8 cellular contexts compared by ENCODE assay signal in the genomic region with DNA sequence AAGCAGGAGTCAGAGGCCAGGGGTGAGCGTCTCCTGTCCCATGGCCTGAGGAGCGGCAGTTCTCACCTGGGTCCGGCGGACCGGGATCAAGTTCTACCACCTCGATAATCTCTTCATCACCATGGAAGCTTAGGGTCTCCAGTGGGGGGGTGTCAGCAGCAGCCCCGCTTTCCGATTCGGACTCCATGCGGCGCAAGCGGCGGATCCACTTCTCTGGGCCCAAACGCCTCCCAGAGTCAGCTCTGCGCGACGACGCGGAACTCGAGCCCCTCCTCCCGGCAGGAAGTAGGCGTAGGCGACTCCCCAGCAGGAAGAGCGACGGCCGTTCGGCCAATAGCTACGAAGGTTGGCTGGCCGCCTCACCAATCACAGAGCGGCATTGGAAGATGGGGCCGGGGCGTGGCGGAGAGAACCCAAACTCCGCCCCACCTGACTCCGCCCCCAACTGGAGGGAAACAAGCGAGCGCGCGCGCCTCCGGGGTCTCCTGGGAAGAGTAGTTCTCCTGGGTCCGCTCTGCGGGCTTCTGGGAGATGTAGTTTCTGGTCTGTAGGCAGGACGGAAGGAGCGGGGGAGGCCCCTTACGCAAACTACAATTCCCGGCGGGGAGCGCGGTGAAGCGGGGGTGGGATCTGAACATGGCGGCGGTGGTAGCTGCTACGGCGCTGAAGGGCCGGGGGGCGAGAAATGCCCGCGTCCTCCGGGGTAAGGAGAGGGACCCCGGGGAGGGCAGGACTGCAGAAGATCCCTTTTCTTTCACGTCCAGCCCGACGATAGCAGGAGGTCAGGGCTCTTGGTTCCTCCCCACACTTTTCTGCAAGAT. TPM values are rescaled to one million over a fixed set of nuclear protein-coding genes. Genes with fewer than 3 reads are reported as not detected.
DNase-seq lines count a peak whose midpoint lies in the region; ATAC-seq and TF ChIP-seq lines count a peak whose summit lies in the region.

A gene with protein sequence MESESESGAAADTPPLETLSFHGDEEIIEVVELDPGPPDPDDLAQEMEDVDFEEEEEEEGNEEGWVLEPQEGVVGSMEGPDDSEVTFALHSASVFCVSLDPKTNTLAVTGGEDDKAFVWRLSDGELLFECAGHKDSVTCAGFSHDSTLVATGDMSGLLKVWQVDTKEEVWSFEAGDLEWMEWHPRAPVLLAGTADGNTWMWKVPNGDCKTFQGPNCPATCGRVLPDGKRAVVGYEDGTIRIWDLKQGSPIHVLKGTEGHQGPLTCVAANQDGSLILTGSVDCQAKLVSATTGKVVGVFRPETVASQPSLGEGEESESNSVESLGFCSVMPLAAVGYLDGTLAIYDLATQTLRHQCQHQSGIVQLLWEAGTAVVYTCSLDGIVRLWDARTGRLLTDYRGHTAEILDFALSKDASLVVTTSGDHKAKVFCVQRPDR (minus strand): TSS at position 238 of the 821 bp plus-strand sequence. CDS start 51 bp downstream, at position 187.
Gene PNKD, plus strand, starts transcription at position 620 of the 821 bp plus-strand sequence. Its CDS starts 17 bp downstream, at position 637.

- POLR2A ChIA-PET in AG04450 (lab: Yijun Ruan, JAX) = interaction anchor here (0.6 to 3.0 kb wide), 6 partner anchors 11 to 388 kb away, joined by 3 to 17 read pairs (median 4); no protein-coding TSS in a partner anchor
- POLR2A ChIA-PET in WTC11 (lab: Charles Lee) = interaction anchor here (0.7 to 1.7 kb wide), 3 partner anchors 9 to 26 kb away, joined by 3 to 10 read pairs (median 5); partner anchors contain the start of gene GPBAR1

- DNase-seq in AG04450 (ENCODE audit: low read depth, low spot score) = peak; percentile 99
- peak; percentile 87 for DNase-seq in NCI-H226
- DNase-seq in WTC11 (ENCODE audit: low spot score) = peak; percentile 100
- DNase-seq in cardiac fibroblast (ENCODE audit: low read depth in 2 of 2) = peak; percentile 100
- peak; percentile 99 for DNase-seq in iPS-NIHi7 (ENCODE audit: extremely low spot score)
- peak; percentile 99 for DNase-seq in smooth muscle cell (lab: John Stamatoyannopoulos, UW; ENCODE audit: unreplicated experiment)

- peak within 1 kb of the TSS; percentile 97 for H3K27ac Mint-ChIP-seq in WTC11

- H4K20me1 ChIP-seq in smooth muscle cell (ENCODE audit: low read depth) = peaks cover 6% of the 10 kb centered on the region

- under 1% methylated on average over 64 of the region's 64 CpGs for WGBS in smooth muscle cell (ENCODE audit: low lambda C conversion rate)

- peak within 1 kb of the TSS; percentile 84 for H3K4me3 Mint-ChIP-seq in WTC11

- peak; percentile 92 for ATAC-seq in GM18909 (IDR thresholded peaks at IDR 0.05; ENCODE audit: poor library complexity, unreplicated experiment)
- peak; percentile 91 for ATAC-seq in HG03175 (IDR thresholded peaks at IDR 0.05; ENCODE audit: unreplicated experiment)
- ATAC-seq in WTC11 = peak; percentile 88

- H3K27me3 Mint-ChIP-seq in WTC11 (ENCODE audit: low read depth) = no peaks in the 10 kb centered on the region

- H3K9me3 ChIP-seq in AG04450 (ENCODE audit: control insufficient read depth, insufficient read depth, low read length) (no peaks in the 10 kb centered on the region; the same call in 1 of the 2 replicates), smooth muscle cell (replicated peaks; ENCODE audit: low read depth) (no peaks in the 10 kb centered on the region)

- H3K4me2 ChIP-seq in smooth muscle cell = peak within 1 kb of the TSS; percentile 97

- H3K27me3 ChIP-seq in AG04450 (ENCODE audit: control insufficient read depth, insufficient read depth, low read length) (no peaks in the 10 kb centered on the region), smooth muscle cell (ENCODE audit: low read depth) (no peaks in the 10 kb centered on the region)

- H3K9me3 Mint-ChIP-seq in WTC11 = no peaks in the 10 kb centered on the region

- peaks cover 6% of the 10 kb centered on the region for H3F3A ChIP-seq in smooth muscle cell (ENCODE audit: low read depth)

- CTCF ChIA-PET in AG04450 (lab: Charles Lee) = interaction anchor here (0.6 to 4.9 kb wide), 12 partner anchors 9 to 197 kb away, joined by 3 to 73 read pairs (median 4); partner anchors contain the start of gene TMBIM1
- CTCF ChIA-PET in WTC11 (lab: Charles Lee) = interaction anchor here (0.6 to 4.4 kb wide), 14 partner anchors 10 to 241 kb away, joined by 3 to 52 read pairs (median 5); partner anchors contain the start of genes CATIP, CTDSP1, GPBAR1 and TMBIM1

- peaks cover 19% of the 10 kb centered on the region for H3K4me1 Mint-ChIP-seq in WTC11

- H3K79me2 ChIP-seq in smooth muscle cell (ENCODE audit: low read depth) = peaks cover 33% of the 10 kb centered on the region

- H3K36me3 ChIP-seq in smooth muscle cell (ENCODE audit: low read depth) = no peaks in the 10 kb centered on the region

- H3K27ac ChIP-seq in AG04450 (ENCODE audit: low read depth, low read length) = peak within 1 kb of the TSS; percentile 65
- H3K27ac ChIP-seq in smooth muscle cell (ENCODE audit: low read depth) = peak within 1 kb of the TSS; percentile 45

- peaks cover 9% of the 10 kb centered on the region for H3K4me1 ChIP-seq in smooth muscle cell (ENCODE audit: low read depth)

- TF ChIP-seq CTCF in AG04450 (IDR thresholded peaks at IDR 0.05; ENCODE audit: low read depth, low read length) (0 out of 2 replicates have a peak, but pooled peaks have one; percentile 26), WTC11 (IDR thresholded peaks at IDR 0.05) (no peak), cardiac fibroblast (IDR thresholded peaks at IDR 0.05; ENCODE audit: low read depth, low read length) (peak; percentile 2), smooth muscle cell (IDR thresholded peaks at IDR 0.05; ENCODE audit: borderline replicate concordance, insufficient read depth, poor library complexity, severe bottlenecking) (no peak)

- H2AFZ ChIP-seq in smooth muscle cell (ENCODE audit: low read depth) = no peak within 1 kb of the TSS

- peak within 1 kb of the TSS; percentile 96 for H3K4me3 ChIP-seq in AG04450 (ENCODE audit: low read depth, low read length)
- H3K4me3 ChIP-seq in cardiac fibroblast (replicated peaks in 1 of 2; ENCODE audit: low read depth in 2 of 2, low read length in 2 of 2) = peak within 1 kb of the TSS; percentile 91 to 96
- peak within 1 kb of the TSS; percentile 86 for H3K4me3 ChIP-seq in smooth muscle cell

- H3K9ac ChIP-seq in smooth muscle cell (ENCODE audit: low read depth) = peak within 1 kb of the TSS; percentile 78

- peaks cover 38% of the 10 kb centered on the region for H3K36me3 Mint-ChIP-seq in WTC11

TF ChIP-seq in WTC11, 78 proteins besides CTCF, POLR2A, EP300 and RAD21 (continues in another document):
- TF ChIP-seq CBFB (CRISPR knock-in tag; IDR thresholded peaks at IDR 0.05; ENCODE audit: low read depth) (no peak), CREM (CRISPR knock-in tag; IDR thresholded peaks at IDR 0.05) (no peak), JUN (CRISPR knock-in tag; IDR thresholded peaks at IDR 0.05) (no peak)
- TF ChIP-seq, protein P1, sequence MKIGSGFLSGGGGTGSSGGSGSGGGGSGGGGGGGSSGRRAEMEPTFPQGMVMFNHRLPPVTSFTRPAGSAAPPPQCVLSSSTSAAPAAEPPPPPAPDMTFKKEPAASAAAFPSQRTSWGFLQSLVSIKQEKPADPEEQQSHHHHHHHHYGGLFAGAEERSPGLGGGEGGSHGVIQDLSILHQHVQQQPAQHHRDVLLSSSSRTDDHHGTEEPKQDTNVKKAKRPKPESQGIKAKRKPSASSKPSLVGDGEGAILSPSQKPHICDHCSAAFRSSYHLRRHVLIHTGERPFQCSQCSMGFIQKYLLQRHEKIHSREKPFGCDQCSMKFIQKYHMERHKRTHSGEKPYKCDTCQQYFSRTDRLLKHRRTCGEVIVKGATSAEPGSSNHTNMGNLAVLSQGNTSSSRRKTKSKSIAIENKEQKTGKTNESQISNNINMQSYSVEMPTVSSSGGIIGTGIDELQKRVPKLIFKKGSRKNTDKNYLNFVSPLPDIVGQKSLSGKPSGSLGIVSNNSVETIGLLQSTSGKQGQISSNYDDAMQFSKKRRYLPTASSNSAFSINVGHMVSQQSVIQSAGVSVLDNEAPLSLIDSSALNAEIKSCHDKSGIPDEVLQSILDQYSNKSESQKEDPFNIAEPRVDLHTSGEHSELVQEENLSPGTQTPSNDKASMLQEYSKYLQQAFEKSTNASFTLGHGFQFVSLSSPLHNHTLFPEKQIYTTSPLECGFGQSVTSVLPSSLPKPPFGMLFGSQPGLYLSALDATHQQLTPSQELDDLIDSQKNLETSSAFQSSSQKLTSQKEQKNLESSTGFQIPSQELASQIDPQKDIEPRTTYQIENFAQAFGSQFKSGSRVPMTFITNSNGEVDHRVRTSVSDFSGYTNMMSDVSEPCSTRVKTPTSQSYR (CRISPR knock-in tag; IDR thresholded peaks at IDR 0.05) = 0 out of 2 replicates have a peak, but pooled peaks have one; percentile 1

RNA-seq across cellular contexts. Expression of the first gene that starts in this region (rescaled TPM):
- polyA plus RNA-seq in AG04450 (2011; rRNA removed) (51.6 and 55.1 TPM in 2 replicates), smooth muscle cell (95.8 and 135 TPM in 2 replicates)
- 38.3 and 49.8 TPM in 2 replicates for polyA minus RNA-seq in AG04450 (2011; rRNA and poly(A)+ RNA removed)
- total RNA-seq in WTC11 (2021) (113 to 125 TPM (median 115 TPM) in 3 replicates), smooth muscle cell (58.9 and 71.5 TPM in 2 replicates)

RNA-seq across cellular contexts. Expression of gene PNKD, which starts in this region (rescaled TPM):
- polyA plus RNA-seq in AG04450 (2011; rRNA removed) = 32.1 and 45.9 TPM in 2 replicates
- 12.6 and 18.3 TPM in 2 replicates for polyA minus RNA-seq in AG04450 (2011; rRNA and poly(A)+ RNA removed)
- 45.0 to 49.8 TPM (median 45.8 TPM) in 3 replicates for total RNA-seq in WTC11 (2021)
- 26.1 and 42.0 TPM in 2 replicates for total RNA-seq in smooth muscle cell
- polyA plus RNA-seq in smooth muscle cell = 109 and 126 TPM in 2 replicates

Comparison
In these comparisons a context has a peak if more than half of its experiments do, and no peak if none do; other contexts are left out.
1. Peak in every context shown above with its lines: DNase-seq, ATAC-seq, H3K4me3 ChIP-seq and H3K27ac ChIP-seq.
2. CTCF ChIP-seq: peak in AG04450 (single experiment) and cardiac fibroblast (single experiment); none in WTC11 (single experiment) and smooth muscle cell (single experiment).